27 cellular contexts compared by ENCODE assay signal in genomic region chr3:45127130-45127822, GRCh38. TPM values are rescaled to one million over a fixed set of nuclear protein-coding genes. Genes with fewer than 3 reads are reported as not detected.
DNase-seq lines count a peak whose midpoint lies in the region; ATAC-seq, FAIRE-seq and TF ChIP-seq lines count a peak whose summit lies in the region.
"Had no signal": no experiment of that assay in that cellular context is flagged by ENCODE, and none has a peak within 500 bp of the region (broad histone marks: within the 10 kb centered on the region; RNA-seq: fewer than 3 reads in every experiment).

No MANE protein-coding gene starts in this region.

- RAD21 ChIA-PET in HCT116 (lab: Charles Lee; ENCODE audit: low non-redundant PET in 1 of 2, low total read pairs in 2 of 2, uncharacterized antibody in 2 of 2, unreplicated experiment in 2 of 2) = no interaction called here

- H2BK5ac ChIP-seq in neuronal stem cell (ENCODE audit: low read length) = no peak overlapping the region

- intact Hi-C loops in HCT116 (cut with micrococcal nuclease) = no loop called here
- intact Hi-C loops in PC-9 (cut with micrococcal nuclease; ENCODE audit: unreplicated experiment) = no loop called here

- H3K27ac ChIP-seq in HCT116 (ENCODE audit: low read depth, low read length) = peak overlapping the region; percentile 91
- peak overlapping the region; percentile 98 for H3K27ac ChIP-seq in PC-9
- H3K27ac ChIP-seq in neuronal stem cell (replicated peaks; ENCODE audit: low read length) = no peak overlapping the region
- H3K27ac ChIP-seq: neural progenitor cell, right lobe of liver, thyroid gland had no signal

- no peak for TF ChIP-seq POLR2A in HCT116 (IDR thresholded peaks at IDR 0.05; ENCODE audit: borderline replicate concordance, extremely low read depth, insufficient read depth, insufficient read length)

- BruUV-seq in HCT116 (replicated peaks; lab: Mats Ljungman, UMichigan) = no TSS peak
- no TSS peak for BruUV-seq in PC-9 (replicated peaks; lab: Mats Ljungman, UMichigan)

- H3K79me1 ChIP-seq in neuronal stem cell (ENCODE audit: low read depth, low read length) = no peaks in the 10 kb centered on the region

- H2AFZ ChIP-seq in HCT116 (ENCODE audit: low read depth, low read length, poor library complexity, severe bottlenecking) = no peak overlapping the region
- no peak overlapping the region for H2AFZ ChIP-seq in PC-9
- no peak overlapping the region for H2AFZ ChIP-seq in neuronal stem cell (ENCODE audit: low read length)
- H2AFZ ChIP-seq: neural progenitor cell had no signal

- no peak overlapping the region for H2BK120ac ChIP-seq in neuronal stem cell (ENCODE audit: low read depth, low read length)

- no peak overlapping the region for H3K18ac ChIP-seq in neuronal stem cell (ENCODE audit: low read length)

- H3K4me1 Mint-ChIP-seq in nephron progenitor cell = peaks cover 12% of the 10 kb centered on the region
- H3K4me1 Mint-ChIP-seq: neural progenitor cell had no signal

- peaks cover 87% of the 10 kb centered on the region for H3F3A ChIP-seq in PC-9 (ENCODE audit: insufficient read depth, low read depth)

- H3K9me3 ChIP-seq in HCT116 (ENCODE audit: control insufficient read depth in 1 of 2, insufficient read depth in 1 of 2, low read depth in 1 of 2, low read length in 2 of 2) (no peaks in the 10 kb centered on the region), PC-9 (ENCODE audit: insufficient read depth, low read depth) (no peaks in the 10 kb centered on the region), neuronal stem cell (replicated peaks in 1 of 2; ENCODE audit: control insufficient read depth in 2 of 2, insufficient read depth in 1 of 2, low read depth in 1 of 2, low read length in 2 of 2) (no peaks in the 10 kb centered on the region)
- H3K9me3 ChIP-seq: mucosa of descending colon, right lobe of liver, thyroid gland had no signal

- H4K91ac ChIP-seq in neuronal stem cell (ENCODE audit: low read depth, low read length, poor library complexity) = no peak overlapping the region

- DNase-seq in HCT116 (ENCODE audit: low read depth, low spot score) = no peak
- DNase-seq in PC-9 = peak in 1 of 2 experiments; percentile 51
- peak; percentile 62 for DNase-seq in retinal pigment epithelial cell (ENCODE audit: low read depth)
- DNase-seq in nephron progenitor cell = no peak
- no peak for DNase-seq in neuronal stem cell (ENCODE audit: low spot score)
- DNase-seq: activated CD4-positive, alpha-beta memory T cell treated with anti-CD3 and anti-CD28 coated beads, Interleukin-2, amount 10 ng/mL, durations not matched to agents 7 days and 5 days; activated CD4-positive, CD25-positive, alpha-beta regulatory T cell; activated effector memory CD4-positive, alpha-beta T cell treated with anti-CD3 and anti-CD28 coated beads, Interleukin-2, amount 50 U/mL, for 16 hours; activated naive CD8-positive, alpha-beta T cell treated with anti-CD3 and anti-CD28 coated beads, Interleukin-2, amount 50 U/mL, for 24 hours; activated T-cell treated with anti-CD3 and anti-CD28 coated beads for 4 hours; CD4-positive, alpha-beta T cell; DMS 273 treated with DMSO at 0.1 percent for 48 hours; effector memory CD8-positive, alpha-beta T cell; kidney; MM.1S; mucosa of descending colon; posterior cingulate gyrus; right lobe of liver; SHP77; stimulated activated CD4-positive, alpha-beta T cell treated with anti-CD3 and anti-CD28 coated beads, Interleukin-15, amount 100 ng/mL, for 24 hours; stimulated activated naive CD8-positive, alpha-beta T cell treated with anti-CD3 and anti-CD28 coated beads, Interleukin-15, Interleukin-2, amounts not matched to agents 100 U/mL and 50 U/mL, for 24 hours; SW 1271 had no signal

- peak; percentile 21 for FAIRE-seq in endometrium (lab: Jason Lieb, UNC)
- FAIRE-seq: kidney had no signal

- TF ChIP-seq CTCF in HCT116 (IDR thresholded peaks at IDR 0.05 in 2 of 3, conservative IDR thresholded peaks at IDR 0.05 in 1 of 3; ENCODE audit: borderline replicate concordance in 1 of 3, insufficient read depth in 1 of 3, low read depth in 2 of 3, low read length in 2 of 3) (no peak), PC-9 (conservative IDR thresholded peaks at IDR 0.05) (no peak), retinal pigment epithelial cell (conservative IDR thresholded peaks at IDR 0.05; ENCODE audit: low read depth, low read length) (no peak), nephron progenitor cell (IDR thresholded peaks at IDR 0.05) (no peak)

- no CpG with 5 or more reads among the region's 3 CpGs for WGBS in neuronal stem cell (ENCODE audit: extremely low coverage in 2 of 2, insufficient read length in 2 of 2, insufficient replicate concordance in 1 of 2), 2 donors

- H3K4ac ChIP-seq in neuronal stem cell (ENCODE audit: low read length) = no peak overlapping the region

- no peaks in the 10 kb centered on the region for H3K9me2 ChIP-seq in HCT116 (ENCODE audit: insufficient read depth)
- H3K9me2 ChIP-seq in PC-9 (ENCODE audit: insufficient read depth) = no peaks in the 10 kb centered on the region

- peaks cover 90 to 100% of the 10 kb centered on the region in 2 experiments for H3K4me1 ChIP-seq in HCT116 (ENCODE audit: control insufficient read depth in 1 of 2, insufficient read depth in 2 of 2, low read length in 2 of 2)
- H3K4me1 ChIP-seq in PC-9 (replicated peaks; ENCODE audit: insufficient read depth) = peaks cover 99% of the 10 kb centered on the region
- H3K4me1 ChIP-seq in neuronal stem cell (ENCODE audit: control insufficient read depth in 2 of 2, insufficient read depth in 1 of 2, low read depth in 1 of 2, low read length in 2 of 2) = no peaks in the 10 kb centered on the region
- H3K4me1 ChIP-seq: neural progenitor cell, right lobe of liver had no signal

- no peak overlapping the region for H3K4me3 Mint-ChIP-seq in nephron progenitor cell
- H3K4me3 Mint-ChIP-seq: activated CD4-positive, alpha-beta memory T cell treated with anti-CD3 and anti-CD28 coated beads, Interleukin-2, amount 10 ng/mL, durations not matched to agents 7 days and 5 days; activated naive CD8-positive, alpha-beta T cell treated with anti-CD3 and anti-CD28 coated beads, Interleukin-2, amount 50 U/mL, for 24 hours; brain; CD4-positive, alpha-beta T cell; effector memory CD8-positive, alpha-beta T cell; neural progenitor cell had no signal

- no peak for TF ChIP-seq RAD21 in HCT116 (IDR thresholded peaks at IDR 0.05; ENCODE audit: low read depth)

- no peaks in the 10 kb centered on the region for H3K9me3 Mint-ChIP-seq in nephron progenitor cell
- H3K9me3 Mint-ChIP-seq: activated CD4-positive, alpha-beta memory T cell treated with anti-CD3 and anti-CD28 coated beads, Interleukin-2, amount 10 ng/mL, durations not matched to agents 7 days and 5 days; activated naive CD8-positive, alpha-beta T cell treated with anti-CD3 and anti-CD28 coated beads, Interleukin-2, amount 50 U/mL, for 24 hours; brain; CD4-positive, alpha-beta T cell; effector memory CD8-positive, alpha-beta T cell; neural progenitor cell had no signal

- H3K27me3 ChIP-seq in HCT116 (ENCODE audit: insufficient read depth, low read length) (no peaks in the 10 kb centered on the region), PC-9 (ENCODE audit: insufficient read depth, low read depth) (no peaks in the 10 kb centered on the region), neuronal stem cell (ENCODE audit: control insufficient read depth in 3 of 3, insufficient read depth in 3 of 3, low read depth in 1 of 3, low read length in 3 of 3) (peaks cover 0 to 7% (median 0%) of the 10 kb centered on the region in 3 experiments)
- H3K27me3 ChIP-seq: neural progenitor cell, right lobe of liver, thyroid gland had no signal

- no peak overlapping the region for H2BK15ac ChIP-seq in neuronal stem cell (ENCODE audit: low read length)

- H3K23ac ChIP-seq in neuronal stem cell (ENCODE audit: low read depth, low read length, poor library complexity) = no peak overlapping the region

- H3K36me3 ChIP-seq in HCT116 (ENCODE audit: control insufficient read depth in 1 of 2, insufficient read depth in 2 of 2, low read length in 2 of 2) (peaks cover 0 to 29% of the 10 kb centered on the region in 2 experiments; a peak in 2 of 4 replicates), PC-9 (ENCODE audit: low read depth) (peaks cover 21% of the 10 kb centered on the region), neuronal stem cell (replicated peaks in 1 of 2; ENCODE audit: control insufficient read depth in 2 of 2, insufficient read depth in 2 of 2, low read length in 2 of 2) (no peaks in the 10 kb centered on the region)
- H3K36me3 ChIP-seq: neural progenitor cell, right lobe of liver, thyroid gland had no signal

- H3K9ac ChIP-seq in HCT116 (ENCODE audit: low read length) = peak overlapping the region; percentile 61
- H3K9ac ChIP-seq in neuronal stem cell (ENCODE audit: low read depth, low read length, poor library complexity) = no peak overlapping the region
- H3K9ac ChIP-seq: neural progenitor cell had no signal

- CTCF ChIA-PET in HCT116 (lab: Charles Lee) = no interaction called here
- CTCF ChIA-PET in PC-9 (lab: Charles Lee) = interaction anchor here (0.6 kb wide), 1 partner anchor 83 kb away, joined by 4 read pairs; no protein-coding TSS in a partner anchor

- H3K79me2 ChIP-seq in HCT116 (ENCODE audit: insufficient read depth, low read length) (peaks cover 100% of the 10 kb centered on the region), PC-9 (ENCODE audit: low read depth) (peaks cover 95% of the 10 kb centered on the region)

- H3K4me2 ChIP-seq in HCT116 (ENCODE audit: low read length) = peak overlapping the region; percentile 72
- H3K4me2 ChIP-seq in PC-9 = peak overlapping the region; percentile 62; the same call in 1 of the 2 replicates
- H3K4me2 ChIP-seq in neuronal stem cell (ENCODE audit: insufficient read depth, low read length, poor library complexity, severe bottlenecking) = no peak overlapping the region
- H3K4me2 ChIP-seq: neural progenitor cell had no signal

- POLR2A ChIA-PET in HCT116 (lab: Charles Lee) = interaction anchor here (1.3 to 2.0 kb wide), 3 partner anchors 12 to 17 kb away, joined by 3 to 5 read pairs (median 4); no protein-coding TSS in a partner anchor
- POLR2A ChIA-PET in PC-9 (lab: Charles Lee; ENCODE audit: unreplicated experiment) = interaction anchor here (0.7 to 1.0 kb wide), 3 partner anchors 12 to 563 kb away, joined by 3 to 4 read pairs (median 3); no protein-coding TSS in a partner anchor

- peaks cover 6% of the 10 kb centered on the region for H3K27me3 Mint-ChIP-seq in nephron progenitor cell (ENCODE audit: low read depth, poor library complexity)
- H3K27me3 Mint-ChIP-seq: CD4-positive, alpha-beta T cell had no signal

- H3K27ac Mint-ChIP-seq in nephron progenitor cell = no peak overlapping the region
- H3K27ac Mint-ChIP-seq: activated CD4-positive, alpha-beta memory T cell treated with anti-CD3 and anti-CD28 coated beads, Interleukin-2, amount 10 ng/mL, durations not matched to agents 7 days and 5 days; activated naive CD8-positive, alpha-beta T cell treated with anti-CD3 and anti-CD28 coated beads, Interleukin-2, amount 50 U/mL, for 24 hours; CD4-positive, alpha-beta T cell; effector memory CD8-positive, alpha-beta T cell; neural progenitor cell had no signal

- H4K8ac ChIP-seq in neuronal stem cell (ENCODE audit: low read depth, low read length) = no peak overlapping the region

- peak overlapping the region in 1 of 2 experiments; percentile 3; a peak in 1 of 4 replicates for H3K4me3 ChIP-seq in HCT116 (replicated peaks in 1 of 2; ENCODE audit: low read depth in 1 of 2, low read length in 2 of 2)
- no peak overlapping the region for H3K4me3 ChIP-seq in PC-9
- H3K4me3 ChIP-seq in retinal pigment epithelial cell (ENCODE audit: low read length) = no peak overlapping the region
- H3K4me3 ChIP-seq in neuronal stem cell (ENCODE audit: low read length in 2 of 2) = no peak overlapping the region
- H3K4me3 ChIP-seq: mucosa of descending colon, neural progenitor cell, right lobe of liver, thyroid gland had no signal

- ATAC-seq in HCT116 = no peak
- ATAC-seq in GM19023 (IDR thresholded peaks at IDR 0.05; ENCODE audit: unreplicated experiment) = no peak
- ATAC-seq: activated naive CD8-positive, alpha-beta T cell treated with anti-CD3 and anti-CD28 coated beads, Interleukin-2, amount 50 U/mL, for 24 hours; effector memory CD8-positive, alpha-beta T cell; right lobe of liver; stimulated activated naive CD8-positive, alpha-beta T cell treated with anti-CD3 and anti-CD28 coated beads, Interleukin-15, Interleukin-2, amounts not matched to agents 100 U/mL and 50 U/mL, for 24 hours had no signal

- H4K20me1 ChIP-seq in HCT116 (ENCODE audit: insufficient read depth) = peaks cover 2% of the 10 kb centered on the region; the same call in 1 of the 2 replicates
- H4K20me1 ChIP-seq in PC-9 (ENCODE audit: insufficient read depth) = no peaks in the 10 kb centered on the region

- no peak overlapping the region for H2BK12ac ChIP-seq in neuronal stem cell (ENCODE audit: low read length)

- no peaks in the 10 kb centered on the region for H3K36me3 Mint-ChIP-seq in nephron progenitor cell (ENCODE audit: low read depth)
- H3K36me3 Mint-ChIP-seq: brain, neural progenitor cell had no signal

- no peak overlapping the region for H2AK5ac ChIP-seq in neuronal stem cell (ENCODE audit: low read depth, low read length)

- H3K14ac ChIP-seq in neuronal stem cell (ENCODE audit: low read length) = no peak overlapping the region

RNA-seq across cellular contexts. Expression of gene CDCP1, which starts 18.9 kb away (rescaled TPM):
- 196 TPM for total RNA-seq in HCT116 (2021; ENCODE audit: unreplicated experiment)
- 167 and 184 TPM in 2 replicates for polyA plus RNA-seq in HCT116 (2012)
- total RNA-seq in PC-9 (2021) = 75.7 and 85.0 TPM in 2 replicates
- polyA plus RNA-seq in neuronal stem cell (2013, experiment 1 of 2) = 0.01 TPM
- 0.01 TPM for polyA plus RNA-seq in neuronal stem cell (2013, experiment 2 of 2)
